20 cellular contexts compared by ENCODE assay signal in the genomic region with DNA sequence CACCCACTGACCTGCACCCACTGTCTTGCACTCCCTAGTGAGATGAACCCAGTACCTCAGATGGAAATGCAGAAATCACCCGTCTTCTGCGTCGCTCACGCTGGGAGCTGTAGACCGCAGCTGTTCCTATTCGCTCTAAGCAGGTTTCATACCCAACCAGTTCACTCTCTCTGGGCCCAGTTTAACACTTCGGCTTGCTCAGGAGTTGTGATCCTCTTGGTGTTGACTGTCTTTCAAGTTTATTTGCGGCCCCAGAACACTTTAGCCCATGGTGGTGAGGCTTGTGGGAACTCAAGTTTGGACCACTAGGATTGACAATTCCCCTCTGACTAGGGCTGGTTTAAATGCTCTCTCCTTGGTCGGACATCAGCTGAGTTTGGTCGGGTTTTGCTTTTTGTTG.
A peak's percentile ranks its signal among the peaks of the same experiment; 100 is the strongest.
DNase-seq lines count a peak whose midpoint lies in the region; ATAC-seq and TF ChIP-seq lines count a peak whose summit lies in the region.
"Had no signal": no experiment of that assay in that cellular context is flagged by ENCODE, and none has a peak within 500 bp of the region (broad histone marks: within the 10 kb centered on the region; RNA-seq: fewer than 3 reads in every experiment).

No MANE protein-coding gene starts in this region.

- peaks cover 7% of the 10 kb centered on the region; the same call in 1 of the 2 replicates for H3K4me1 Mint-ChIP-seq in WTC11
- no peaks in the 10 kb centered on the region for H3K4me1 Mint-ChIP-seq in mesothelial cell of epicardium
- H3K4me1 Mint-ChIP-seq: T-cell had no signal

- no peak for TF ChIP-seq CTCF in WTC11 (IDR thresholded peaks at IDR 0.05)
- TF ChIP-seq CTCF in mesothelial cell of epicardium (IDR thresholded peaks at IDR 0.05; ENCODE audit: unreplicated experiment), result no peak
- no peak for TF ChIP-seq CTCF in brain microvascular endothelial cell (IDR thresholded peaks at IDR 0.05; ENCODE audit: low read depth, low read length, missing control alignments)
- no peak for TF ChIP-seq CTCF in OCI-LY7 (conservative IDR thresholded peaks at IDR 0.05; ENCODE audit: low read length)

- H3K27me3 ChIP-seq in HUES64 (ENCODE audit: insufficient read depth, low read length) (no peaks in the 10 kb centered on the region), brain microvascular endothelial cell (replicated peaks) (no peaks in the 10 kb centered on the region)

- H3K27ac ChIP-seq in HUES64 (ENCODE audit: low read depth, low read length) (no peak overlapping the region), brain microvascular endothelial cell (no peak overlapping the region), OCI-LY7 (ENCODE audit: low read depth, low read length, poor library complexity, severe bottlenecking) (no peak overlapping the region)
- H3K27ac ChIP-seq: A549, C4-2B, SK-N-MC had no signal

- no peaks in the 10 kb centered on the region for H3K27me3 Mint-ChIP-seq in WTC11 (ENCODE audit: low read depth)
- no peaks in the 10 kb centered on the region for H3K27me3 Mint-ChIP-seq in mesothelial cell of epicardium (ENCODE audit: low read depth)

- in situ Hi-C loops in brain microvascular endothelial cell (cut with HindIII; ENCODE audit: low pct_ligation_motif_present, low sequenced_read_pairs), result no loop called here

- peaks cover 4% of the 10 kb centered on the region; the same call in 1 of the 2 replicates for H3K36me3 Mint-ChIP-seq in WTC11
- peaks cover 3% of the 10 kb centered on the region for H3K36me3 Mint-ChIP-seq in mesothelial cell of epicardium
- H3K36me3 Mint-ChIP-seq: T-cell had no signal

- H3K9me3 ChIP-seq in HUES64 (ENCODE audit: insufficient read depth, low read depth, low read length) (no peaks in the 10 kb centered on the region), OCI-LY7 (ENCODE audit: low read length) (no peaks in the 10 kb centered on the region)
- H3K9me3 ChIP-seq: A549 had no signal

- 0 out of 2 replicates have a peak, but pooled peaks cover 3% of the 10 kb centered on the region for H3K9me3 Mint-ChIP-seq in WTC11
- H3K9me3 Mint-ChIP-seq in mesothelial cell of epicardium, result peaks cover 13% of the 10 kb centered on the region
- H3K9me3 Mint-ChIP-seq: T-cell had no signal

- CTCF ChIA-PET in WTC11 (lab: Charles Lee), result no interaction called here
- CTCF ChIA-PET in OCI-LY7 (lab: Charles Lee; ENCODE audit: unreplicated experiment), result no interaction called here

- H3K4me3 Mint-ChIP-seq in WTC11 (peak overlapping the region; percentile 69), mesothelial cell of epicardium (peak overlapping the region; percentile 33)
- H3K4me3 Mint-ChIP-seq: T-cell had no signal

- H2AFZ ChIP-seq in OCI-LY7 (ENCODE audit: low read length), result no peak overlapping the region

- H3K4me3 ChIP-seq in HUES64 (ENCODE audit: low read length) (peak overlapping the region; percentile 35; the same call in 1 of the 2 replicates), brain microvascular endothelial cell (ENCODE audit: low read depth, low read length) (no peak overlapping the region), OCI-LY7 (ENCODE audit: low read depth, low read length, poor library complexity, severe bottlenecking) (no peak overlapping the region)
- H3K4me3 ChIP-seq: A549, SK-N-MC had no signal

- no peak overlapping the region for H3K4me2 ChIP-seq in OCI-LY7 (ENCODE audit: low read length)
- H3K4me2 ChIP-seq: A549 had no signal

- no peaks in the 10 kb centered on the region for H3K9me2 ChIP-seq in OCI-LY7 (ENCODE audit: insufficient read depth, low read length)

- H3K36me3 ChIP-seq in HUES64 (ENCODE audit: insufficient read depth, low read length), result no peaks in the 10 kb centered on the region
- no peaks in the 10 kb centered on the region for H3K36me3 ChIP-seq in brain microvascular endothelial cell (replicated peaks)
- no peaks in the 10 kb centered on the region for H3K36me3 ChIP-seq in OCI-LY7 (ENCODE audit: insufficient read depth, low read length)

- H3K27ac Mint-ChIP-seq in WTC11, result peak overlapping the region; percentile 78; the same call in 1 of the 2 replicates
- no peak overlapping the region for H3K27ac Mint-ChIP-seq in mesothelial cell of epicardium
- H3K27ac Mint-ChIP-seq: T-cell had no signal

- H4K20me1 ChIP-seq in OCI-LY7 (ENCODE audit: insufficient read depth, low read length), result no peaks in the 10 kb centered on the region

- ATAC-seq in WTC11 (peak; percentile 80), HG03442 (IDR thresholded peaks at IDR 0.05; ENCODE audit: unreplicated experiment) (no peak)
- ATAC-seq: A549, HepG2, Right ventricle myocardium inferior, T-cell had no signal

- 72% methylated on average over 10 of the region's 10 CpGs for whole genome bisulfite sequencing in HUES64

- POLR2A ChIA-PET in WTC11 (lab: Charles Lee), result no interaction called here
- POLR2A ChIA-PET in OCI-LY7 (lab: Charles Lee), result no interaction called here

- H3K9ac ChIP-seq in HUES64 (ENCODE audit: low read depth, low read length), result 0 out of 2 replicates have a peak overlapping the region, but pooled peaks have one; percentile 2

- no peaks in the 10 kb centered on the region for H3K79me2 ChIP-seq in OCI-LY7 (ENCODE audit: insufficient read depth, low read depth, low read length)

- BruUV-seq in OCI-LY7 (replicated peaks; lab: Mats Ljungman, UMichigan), result no TSS peak

- no peaks in the 10 kb centered on the region for H3K4me1 ChIP-seq in HUES64 (ENCODE audit: insufficient read depth, low read length)
- no peaks in the 10 kb centered on the region for H3K4me1 ChIP-seq in OCI-LY7 (ENCODE audit: insufficient read depth, low read length, poor library complexity, severe bottlenecking)
- H3K4me1 ChIP-seq: A549 had no signal

- DNase-seq in ELF-1 (ENCODE audit: low read depth, low spot score) (peak; percentile 58), WTC11 (ENCODE audit: low spot score) (no peak), mesothelial cell of epicardium (ENCODE audit: low spot score in 2 of 2, unreplicated experiment in 2 of 2) (no peak), brain microvascular endothelial cell (no peak), OCI-LY7 (ENCODE audit: low spot score) (no peak), OCI-M1 (lab: John Stamatoyannopoulos, UW) (no peak)
- DNase-seq: DMS 273 treated with DMSO at 0.1 percent for 48 hours, KG1, NCI-H1436, NCI-H2081, NCI-H2227 treated with DMSO at 0.1 percent for 48 hours, NCI-H526, T-cell had no signal

- intact Hi-C loops in OCI-LY7 (cut with micrococcal nuclease; ENCODE audit: unreplicated experiment), result no loop called here

TF ChIP-seq in WTC11, 78 proteins besides CTCF, POLR2A, EP300 and RAD21 (continues in another document):
- TF ChIP-seq, protein P1, sequence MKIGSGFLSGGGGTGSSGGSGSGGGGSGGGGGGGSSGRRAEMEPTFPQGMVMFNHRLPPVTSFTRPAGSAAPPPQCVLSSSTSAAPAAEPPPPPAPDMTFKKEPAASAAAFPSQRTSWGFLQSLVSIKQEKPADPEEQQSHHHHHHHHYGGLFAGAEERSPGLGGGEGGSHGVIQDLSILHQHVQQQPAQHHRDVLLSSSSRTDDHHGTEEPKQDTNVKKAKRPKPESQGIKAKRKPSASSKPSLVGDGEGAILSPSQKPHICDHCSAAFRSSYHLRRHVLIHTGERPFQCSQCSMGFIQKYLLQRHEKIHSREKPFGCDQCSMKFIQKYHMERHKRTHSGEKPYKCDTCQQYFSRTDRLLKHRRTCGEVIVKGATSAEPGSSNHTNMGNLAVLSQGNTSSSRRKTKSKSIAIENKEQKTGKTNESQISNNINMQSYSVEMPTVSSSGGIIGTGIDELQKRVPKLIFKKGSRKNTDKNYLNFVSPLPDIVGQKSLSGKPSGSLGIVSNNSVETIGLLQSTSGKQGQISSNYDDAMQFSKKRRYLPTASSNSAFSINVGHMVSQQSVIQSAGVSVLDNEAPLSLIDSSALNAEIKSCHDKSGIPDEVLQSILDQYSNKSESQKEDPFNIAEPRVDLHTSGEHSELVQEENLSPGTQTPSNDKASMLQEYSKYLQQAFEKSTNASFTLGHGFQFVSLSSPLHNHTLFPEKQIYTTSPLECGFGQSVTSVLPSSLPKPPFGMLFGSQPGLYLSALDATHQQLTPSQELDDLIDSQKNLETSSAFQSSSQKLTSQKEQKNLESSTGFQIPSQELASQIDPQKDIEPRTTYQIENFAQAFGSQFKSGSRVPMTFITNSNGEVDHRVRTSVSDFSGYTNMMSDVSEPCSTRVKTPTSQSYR (CRISPR knock-in tag; IDR thresholded peaks at IDR 0.05), result no peak
- TF ChIP-seq ZNF512 (CRISPR knock-in tag; IDR thresholded peaks at IDR 0.05; ENCODE audit: borderline replicate concordance) (no peak), TEAD1 (CRISPR knock-in tag; IDR thresholded peaks at IDR 0.05) (no peak), ZNF425 (CRISPR knock-in tag; conservative IDR thresholded peaks at IDR 0.05) (no peak), ZNF416 (CRISPR knock-in tag; IDR thresholded peaks at IDR 0.05) (no peak), SOX15 (CRISPR knock-in tag; IDR thresholded peaks at IDR 0.05) (no peak), SP1 (CRISPR knock-in tag; conservative IDR thresholded peaks at IDR 0.05) (no peak), ETV6 (CRISPR knock-in tag; IDR thresholded peaks at IDR 0.05) (no peak)
